In genomic region chr4:28229092-28229491, GRCh38 we compare ENCODE assay signal across 19 cellular contexts.
A peak's percentile ranks its signal among the peaks of the same experiment; 100 is the strongest.
DNase-seq lines count a peak whose midpoint lies in the region; ATAC-seq and TF ChIP-seq lines count a peak whose summit lies in the region.
"Had no signal": no experiment of that assay in that cellular context is flagged by ENCODE, and none has a peak within 500 bp of the region (broad histone marks: within the 10 kb centered on the region; RNA-seq: fewer than 3 reads in every experiment).

No MANE protein-coding gene starts in this region.

- no peaks in the 10 kb centered on the region for H3K27me3 Mint-ChIP-seq in progenitor cell of endocrine pancreas
- H3K27me3 Mint-ChIP-seq in activated T-helper 17 cell treated with anti-CD3 and anti-CD28 coated beads, Interleukin-2, amount 50 U/mL, for 72 hours, result no peaks in the 10 kb centered on the region

- intact Hi-C loops in body of pancreas (cut with DNase I), result no loop called here

- H3K36me3 ChIP-seq in SJCRH30, result no peaks in the 10 kb centered on the region
- no peaks in the 10 kb centered on the region for H3K36me3 ChIP-seq in body of pancreas (replicated peaks in 1 of 2; ENCODE audit: insufficient read depth in 1 of 2, low read depth in 2 of 2)
- H3K36me3 ChIP-seq: upper lobe of right lung had no signal

- ATAC-seq in body of pancreas (no peak), HG02938 (IDR thresholded peaks at IDR 0.05; ENCODE audit: unreplicated experiment) (no peak), GM21825 (IDR thresholded peaks at IDR 0.05; ENCODE audit: unreplicated experiment) (no peak)
- ATAC-seq in activated T-helper 17 cell treated with anti-CD3 and anti-CD28 coated beads, Interleukin-2, amount 50 U/mL, for 72 hours (replicated peaks), result no peak
- ATAC-seq: psoas muscle, Right ventricle myocardium inferior, upper lobe of right lung had no signal

- no peak overlapping the region for H3K4me3 Mint-ChIP-seq in progenitor cell of endocrine pancreas (ENCODE audit: low read depth)
- no peak overlapping the region for H3K4me3 Mint-ChIP-seq in activated T-helper 17 cell treated with anti-CD3 and anti-CD28 coated beads, Interleukin-2, amount 50 U/mL, for 72 hours
- H3K4me3 Mint-ChIP-seq: activated T-helper 1 cell treated with anti-CD3 and anti-CD28 coated beads, Interleukin-12 subunit alpha, Interleukin-12 subunit beta, Interleukin-2, Interleukin-4 antibody, amounts not matched to agents 30 ng/mL and 10 ng/mL and 1 ng/mL, durations not matched to agents 14 hours and 24 hours and 36 hours; CD14-positive monocyte had no signal

- H3K9me3 Mint-ChIP-seq in progenitor cell of endocrine pancreas (ENCODE audit: low read depth), result no peaks in the 10 kb centered on the region
- peaks cover 7% of the 10 kb centered on the region for H3K9me3 Mint-ChIP-seq in activated T-helper 17 cell treated with anti-CD3 and anti-CD28 coated beads, Interleukin-2, amount 50 U/mL, for 72 hours
- H3K9me3 Mint-ChIP-seq: activated T-helper 1 cell treated with anti-CD3 and anti-CD28 coated beads, Interleukin-12 subunit alpha, Interleukin-12 subunit beta, Interleukin-2, Interleukin-4 antibody, amounts not matched to agents 30 ng/mL and 10 ng/mL and 1 ng/mL, durations not matched to agents 14 hours and 24 hours and 36 hours had no signal

- H3K27ac Mint-ChIP-seq in progenitor cell of endocrine pancreas, result peak overlapping the region; percentile 34
- H3K27ac Mint-ChIP-seq in activated T-helper 17 cell treated with anti-CD3 and anti-CD28 coated beads, Interleukin-2, amount 50 U/mL, for 72 hours, result no peak overlapping the region
- H3K27ac Mint-ChIP-seq: activated T-helper 1 cell treated with anti-CD3 and anti-CD28 coated beads, Interleukin-12 subunit alpha, Interleukin-12 subunit beta, Interleukin-2, Interleukin-4 antibody, amounts not matched to agents 30 ng/mL and 10 ng/mL and 1 ng/mL, durations not matched to agents 14 hours and 24 hours and 36 hours; CD14-positive monocyte had no signal

- TF ChIP-seq CTCF in fibroblast of the aortic adventitia (IDR thresholded peaks at IDR 0.05; ENCODE audit: insufficient read depth, low read length) (no peak), progenitor cell of endocrine pancreas (IDR thresholded peaks at IDR 0.05; ENCODE audit: unreplicated experiment) (no peak), body of pancreas (IDR thresholded peaks at IDR 0.05) (no peak)

- peaks cover 8% of the 10 kb centered on the region; the same call in 1 of the 2 replicates for H3K4me1 ChIP-seq in SJCRH30
- H3K4me1 ChIP-seq in body of pancreas, result no peaks in the 10 kb centered on the region
- H3K4me1 ChIP-seq: psoas muscle, upper lobe of right lung had no signal

- DNase-seq in GM04504 (ENCODE audit: low read depth) (peak; percentile 18), SJCRH30 (peak; percentile 25 to 41), fibroblast of the aortic adventitia (ENCODE audit: low read depth) (peak; percentile 71), progenitor cell of endocrine pancreas (ENCODE audit: low spot score, unreplicated experiment) (no peak), body of pancreas (no peak)
- DNase-seq: activated CD4-positive, alpha-beta T cell treated with anti-CD3 and anti-CD28 coated beads, Interleukin-2, amount 50 U/mL, for 4 hours; effector memory CD4-positive, alpha-beta T cell; kidney glomerular epithelial cell; NCI-H1694; NCI-H69; psoas muscle; upper lobe of right lung had no signal

- no peaks in the 10 kb centered on the region for H3K36me3 Mint-ChIP-seq in progenitor cell of endocrine pancreas (ENCODE audit: insufficient read depth)
- no peaks in the 10 kb centered on the region for H3K36me3 Mint-ChIP-seq in activated T-helper 17 cell treated with anti-CD3 and anti-CD28 coated beads, Interleukin-2, amount 50 U/mL, for 72 hours (ENCODE audit: low read depth)
- H3K36me3 Mint-ChIP-seq: CD14-positive monocyte had no signal

- H3K4me3 ChIP-seq in SJCRH30 (no peak overlapping the region), fibroblast of the aortic adventitia (ENCODE audit: low read depth, low read length) (no peak overlapping the region), body of pancreas (no peak overlapping the region)
- H3K4me3 ChIP-seq: psoas muscle, upper lobe of right lung had no signal

- WGBS in body of pancreas, 2 donors, result 36 to 50% methylated on average over 1 of the region's 1 CpG

- H3K27ac ChIP-seq in SJCRH30 (no peak overlapping the region), body of pancreas (no peak overlapping the region)
- H3K27ac ChIP-seq: HL-60, psoas muscle, upper lobe of right lung had no signal

- peaks cover 2% of the 10 kb centered on the region for H3K4me1 Mint-ChIP-seq in progenitor cell of endocrine pancreas (ENCODE audit: low read depth)
- H3K4me1 Mint-ChIP-seq in activated T-helper 17 cell treated with anti-CD3 and anti-CD28 coated beads, Interleukin-2, amount 50 U/mL, for 72 hours, result no peaks in the 10 kb centered on the region
- H3K4me1 Mint-ChIP-seq: CD14-positive monocyte had no signal

- no peak for TF ChIP-seq POLR2A in body of pancreas (IDR thresholded peaks at IDR 0.05)

- H3K27me3 ChIP-seq in SJCRH30 (no peaks in the 10 kb centered on the region), body of pancreas (no peaks in the 10 kb centered on the region)
- H3K27me3 ChIP-seq: upper lobe of right lung had no signal

- no peaks in the 10 kb centered on the region for H3K9me3 ChIP-seq in SJCRH30 (replicated peaks)
- H3K9me3 ChIP-seq in body of pancreas, result no peaks in the 10 kb centered on the region
- H3K9me3 ChIP-seq: psoas muscle, upper lobe of right lung had no signal

Comparison
In these comparisons a context has a peak if more than half of its experiments do, and no peak if none do; other contexts are left out.
1. DNase-seq: peak in GM04504 (single experiment), SJCRH30 (2 of 2) and fibroblast of the aortic adventitia (single experiment); none in progenitor cell of endocrine pancreas (single experiment) and body of pancreas (0 of 4).